In genomic region chr11:121063728-121064127, GRCh38 we compare ENCODE assay signal across 13 cellular contexts. TPM values are rescaled to one million over a fixed set of nuclear protein-coding genes. Genes with fewer than 3 reads are reported as not detected.
DNase-seq lines count a peak whose midpoint lies in the region; ATAC-seq and TF ChIP-seq lines count a peak whose summit lies in the region.
"Had no signal": no experiment of that assay in that cellular context is flagged by ENCODE, and none has a peak within 500 bp of the region (broad histone marks: within the 10 kb centered on the region; RNA-seq: fewer than 3 reads in every experiment).

No MANE protein-coding gene starts in this region.

- H3K4me3 Mint-ChIP-seq in activated CD8-positive, alpha-beta T cell treated with anti-CD3 and anti-CD28 coated beads for 36 hours, result no peak overlapping the region
- H3K4me3 Mint-ChIP-seq in activated CD8-positive, alpha-beta T cell treated with anti-CD3 and anti-CD28 coated beads, Interleukin-2, amount 10 ng/mL, durations not matched to agents 7 days and 5 days, result no peak overlapping the region
- H3K4me3 Mint-ChIP-seq in type B pancreatic cell, result no peak overlapping the region
- H3K4me3 Mint-ChIP-seq: activated B cell treated with CpG ODN at 0.5 μM for 24 hours; activated naive CD4-positive, alpha-beta T cell treated with anti-CD3 and anti-CD28 coated beads for 36 hours; CD4-positive, CD25-positive, alpha-beta regulatory T cell had no signal

- peak; percentile 4 for DNase-seq in activated CD8-positive, alpha-beta T cell treated with anti-CD3 and anti-CD28 coated beads for 36 hours
- DNase-seq in activated CD8-positive, alpha-beta T cell treated with anti-CD3 and anti-CD28 coated beads, Interleukin-2, amount 10 ng/mL, durations not matched to agents 7 days and 5 days, result no peak
- DNase-seq in PC-9, result no peak
- no peak for DNase-seq in fibroblast of villous mesenchyme (ENCODE audit: low read depth)
- no peak for DNase-seq in type B pancreatic cell (ENCODE audit: extremely low spot score, unreplicated experiment)
- no peak for DNase-seq in inferior parietal cortex (ENCODE audit: extremely low spot score)
- DNase-seq in NK-92 treated with Interleukin-12 subunit alpha and Interleukin-12 subunit beta, amount 100 ng/mL, for 24 hours (lab: John Stamatoyannopoulos, UW), result no peak
- DNase-seq in SIG-M5 (lab: John Stamatoyannopoulos, UW), result no peak
- DNase-seq: activated B cell treated with CpG ODN at 0.5 μM for 24 hours; activated naive CD4-positive, alpha-beta T cell treated with anti-CD3 and anti-CD28 coated beads for 36 hours; stimulated activated CD4-positive, alpha-beta T cell treated with anti-CD3 and anti-CD28 coated beads, Interleukin-4, amount 100 ng/mL, for 24 hours had no signal

- peaks cover 4% of the 10 kb centered on the region for H3K4me1 Mint-ChIP-seq in activated CD8-positive, alpha-beta T cell treated with anti-CD3 and anti-CD28 coated beads for 36 hours (ENCODE audit: low read depth)
- H3K4me1 Mint-ChIP-seq in activated CD8-positive, alpha-beta T cell treated with anti-CD3 and anti-CD28 coated beads, Interleukin-2, amount 10 ng/mL, durations not matched to agents 7 days and 5 days (ENCODE audit: low read depth), result peaks cover 8% of the 10 kb centered on the region
- H3K4me1 Mint-ChIP-seq in type B pancreatic cell (ENCODE audit: unreplicated experiment), result peaks cover 16% of the 10 kb centered on the region
- H3K4me1 Mint-ChIP-seq: activated B cell treated with CpG ODN at 0.5 μM for 24 hours had no signal

- H2AFZ ChIP-seq in PC-9, result no peak overlapping the region

- no peaks in the 10 kb centered on the region for H3K9me2 ChIP-seq in PC-9 (ENCODE audit: insufficient read depth)

- POLR2A ChIA-PET in activated CD8-positive, alpha-beta T cell treated with anti-CD3 and anti-CD28 coated beads for 36 hours (lab: Charles Lee), result no interaction called here
- POLR2A ChIA-PET in activated CD8-positive, alpha-beta T cell treated with anti-CD3 and anti-CD28 coated beads, Interleukin-2, amount 10 ng/mL, durations not matched to agents 7 days and 5 days (lab: Charles Lee), result no interaction called here
- POLR2A ChIA-PET in PC-9 (lab: Charles Lee; ENCODE audit: unreplicated experiment), result no interaction called here

- H3K27me3 Mint-ChIP-seq in activated CD8-positive, alpha-beta T cell treated with anti-CD3 and anti-CD28 coated beads for 36 hours, result no peaks in the 10 kb centered on the region
- no peaks in the 10 kb centered on the region for H3K27me3 Mint-ChIP-seq in activated CD8-positive, alpha-beta T cell treated with anti-CD3 and anti-CD28 coated beads, Interleukin-2, amount 10 ng/mL, durations not matched to agents 7 days and 5 days (ENCODE audit: low read depth)
- H3K27me3 Mint-ChIP-seq in type B pancreatic cell, result no peaks in the 10 kb centered on the region
- H3K27me3 Mint-ChIP-seq: activated B cell treated with CpG ODN at 0.5 μM for 24 hours; CD4-positive, CD25-positive, alpha-beta regulatory T cell had no signal

- H4K20me1 ChIP-seq in PC-9 (ENCODE audit: insufficient read depth), result no peaks in the 10 kb centered on the region

- no peaks in the 10 kb centered on the region for H3F3A ChIP-seq in PC-9 (ENCODE audit: insufficient read depth, low read depth)

- H3K36me3 Mint-ChIP-seq in activated CD8-positive, alpha-beta T cell treated with anti-CD3 and anti-CD28 coated beads for 36 hours (ENCODE audit: low read depth), result peaks cover 25% of the 10 kb centered on the region
- H3K36me3 Mint-ChIP-seq in activated CD8-positive, alpha-beta T cell treated with anti-CD3 and anti-CD28 coated beads, Interleukin-2, amount 10 ng/mL, durations not matched to agents 7 days and 5 days (ENCODE audit: low read depth), result peaks cover 20% of the 10 kb centered on the region
- peaks cover 36% of the 10 kb centered on the region for H3K36me3 Mint-ChIP-seq in type B pancreatic cell

- BruUV-seq in PC-9 (replicated peaks; lab: Mats Ljungman, UMichigan), result no TSS peak

- CTCF ChIA-PET in activated CD8-positive, alpha-beta T cell treated with anti-CD3 and anti-CD28 coated beads for 36 hours (lab: Charles Lee), result interaction anchor here (0.6 to 1.6 kb wide), 5 partner anchors 12 to 46 kb away, joined by 3 read pairs; no protein-coding TSS in a partner anchor
- CTCF ChIA-PET in activated CD8-positive, alpha-beta T cell treated with anti-CD3 and anti-CD28 coated beads, Interleukin-2, amount 10 ng/mL, durations not matched to agents 7 days and 5 days (lab: Charles Lee), result interaction anchor here (0.9 to 2.4 kb wide), 2 partner anchors 12 to 131 kb away, joined by 3 to 6 read pairs; no protein-coding TSS in a partner anchor
- CTCF ChIA-PET in PC-9 (lab: Charles Lee), result no interaction called here

- no peaks in the 10 kb centered on the region for H3K9me3 Mint-ChIP-seq in activated CD8-positive, alpha-beta T cell treated with anti-CD3 and anti-CD28 coated beads for 36 hours
- H3K9me3 Mint-ChIP-seq in activated CD8-positive, alpha-beta T cell treated with anti-CD3 and anti-CD28 coated beads, Interleukin-2, amount 10 ng/mL, durations not matched to agents 7 days and 5 days (ENCODE audit: insufficient read depth), result no peaks in the 10 kb centered on the region
- H3K9me3 Mint-ChIP-seq in type B pancreatic cell, result no peaks in the 10 kb centered on the region
- H3K9me3 Mint-ChIP-seq: activated B cell treated with CpG ODN at 0.5 μM for 24 hours; activated naive CD4-positive, alpha-beta T cell treated with anti-CD3 and anti-CD28 coated beads for 36 hours had no signal

- TF ChIP-seq CTCF in activated CD8-positive, alpha-beta T cell treated with anti-CD3 and anti-CD28 coated beads for 36 hours (IDR thresholded peaks at IDR 0.05), result peak; percentile 60
- TF ChIP-seq CTCF in PC-9 (conservative IDR thresholded peaks at IDR 0.05), result peak; percentile 63
- peak; percentile 43 for TF ChIP-seq CTCF in fibroblast of villous mesenchyme (IDR thresholded peaks at IDR 0.05; ENCODE audit: insufficient read depth, low read depth, low read length)
- TF ChIP-seq CTCF in type B pancreatic cell (conservative IDR thresholded peaks at IDR 0.05), result peak; percentile 69

- no peak overlapping the region for H3K27ac Mint-ChIP-seq in activated CD8-positive, alpha-beta T cell treated with anti-CD3 and anti-CD28 coated beads for 36 hours
- no peak overlapping the region for H3K27ac Mint-ChIP-seq in activated CD8-positive, alpha-beta T cell treated with anti-CD3 and anti-CD28 coated beads, Interleukin-2, amount 10 ng/mL, durations not matched to agents 7 days and 5 days
- H3K27ac Mint-ChIP-seq in type B pancreatic cell, result no peak overlapping the region
- H3K27ac Mint-ChIP-seq: activated B cell treated with CpG ODN at 0.5 μM for 24 hours; activated naive CD4-positive, alpha-beta T cell treated with anti-CD3 and anti-CD28 coated beads for 36 hours had no signal

- intact Hi-C loops in activated CD8-positive, alpha-beta T cell treated with anti-CD3 and anti-CD28 coated beads for 36 hours (cut with micrococcal nuclease), result no loop called here
- intact Hi-C loops in PC-9 (cut with micrococcal nuclease; ENCODE audit: unreplicated experiment), result no loop called here

- no peak overlapping the region for H3K27ac ChIP-seq in PC-9
- H3K27ac ChIP-seq: epithelial cell of prostate had no signal

- no peak overlapping the region for H3K4me3 ChIP-seq in PC-9
- no peak overlapping the region for H3K4me3 ChIP-seq in fibroblast of villous mesenchyme (ENCODE audit: low read depth, low read length)

- no peaks in the 10 kb centered on the region for H3K27me3 ChIP-seq in PC-9 (ENCODE audit: insufficient read depth, low read depth)

- H3K9me3 ChIP-seq in PC-9 (ENCODE audit: insufficient read depth, low read depth), result no peaks in the 10 kb centered on the region

- H3K79me2 ChIP-seq in PC-9 (ENCODE audit: low read depth), result no peaks in the 10 kb centered on the region

- H3K36me3 ChIP-seq in PC-9 (ENCODE audit: low read depth), result 0 out of 2 replicates have a peak, but pooled peaks cover 17% of the 10 kb centered on the region

- peak; percentile 49 for ATAC-seq in activated CD8-positive, alpha-beta T cell treated with anti-CD3 and anti-CD28 coated beads for 36 hours
- no peak for ATAC-seq in activated CD8-positive, alpha-beta T cell treated with anti-CD3 and anti-CD28 coated beads, Interleukin-2, amount 10 ng/mL, durations not matched to agents 7 days and 5 days

- H3K4me2 ChIP-seq in PC-9, result no peak overlapping the region

- H3K4me1 ChIP-seq in PC-9 (replicated peaks; ENCODE audit: insufficient read depth), result no peaks in the 10 kb centered on the region

RNA-seq across cellular contexts. Expression of gene TECTA, which starts 37.3 kb away (rescaled TPM):
- total RNA-seq in activated CD8-positive, alpha-beta T cell treated with anti-CD3 and anti-CD28 coated beads for 36 hours, result under 1 TPM; 0.16 to 0.41 TPM
- total RNA-seq in activated CD8-positive, alpha-beta T cell treated with anti-CD3 and anti-CD28 coated beads, Interleukin-2, amount 10 ng/mL, durations not matched to agents 7 days and 5 days, result under 1 TPM; 0.13 to 0.21 TPM
- total RNA-seq in PC-9 (2021) (0.04 TPM in 1 of 2 replicates, not detected in the other), fibroblast of villous mesenchyme (under 0.01 and 0.32 TPM in 2 replicates), type B pancreatic cell (ENCODE audit: low replicate concordance) (0.86 and 2.3 TPM in 2 replicates)

RNA-seq across cellular contexts. Expression of gene TBCEL, which starts 39.8 kb away (rescaled TPM):
- total RNA-seq in activated CD8-positive, alpha-beta T cell treated with anti-CD3 and anti-CD28 coated beads for 36 hours, result 1 to 10 TPM; 6.8 to 7.2 TPM
- 10 to 100 TPM; 10.1 to 10.6 TPM for total RNA-seq in activated CD8-positive, alpha-beta T cell treated with anti-CD3 and anti-CD28 coated beads, Interleukin-2, amount 10 ng/mL, durations not matched to agents 7 days and 5 days
- total RNA-seq in PC-9 (2021) (10.1 and 11.6 TPM in 2 replicates), fibroblast of villous mesenchyme (23.2 and 29.8 TPM in 2 replicates), type B pancreatic cell (ENCODE audit: low replicate concordance) (35.0 and 40.5 TPM in 2 replicates)
